Comparison of ENCODE assay signal across 17 cellular contexts in the genomic region with DNA sequence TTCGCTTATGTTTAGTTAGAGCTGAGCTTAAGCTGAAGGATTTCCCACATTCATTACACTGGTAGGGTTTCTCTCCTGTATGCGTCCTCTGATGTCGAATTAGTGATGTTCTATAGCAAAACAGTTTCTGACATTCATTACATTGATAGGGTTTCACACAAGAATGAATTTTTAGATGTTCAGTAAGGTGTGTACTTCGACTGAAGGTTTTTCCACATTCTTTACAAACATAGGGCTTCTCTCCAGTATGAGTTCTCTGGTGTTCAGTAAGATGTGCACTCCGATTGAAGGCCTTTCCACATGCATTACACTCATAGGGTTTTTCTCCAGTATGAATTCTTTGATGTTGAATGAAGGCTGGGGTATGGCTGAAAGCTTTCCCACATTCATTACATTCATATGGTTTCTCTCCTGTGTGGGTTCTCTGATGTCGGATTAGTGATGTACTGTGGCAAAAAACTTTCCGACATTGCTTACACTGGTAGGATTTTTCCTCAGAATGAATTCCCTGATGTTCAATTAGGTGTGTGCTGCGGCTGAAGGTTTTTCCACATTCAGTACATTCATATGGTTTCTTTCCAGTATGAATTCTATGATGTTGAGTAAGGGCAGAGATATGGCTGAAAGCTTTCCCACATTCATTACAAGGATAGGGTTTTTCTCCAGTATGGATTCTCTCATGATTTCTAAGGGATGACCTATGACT. TPM values are rescaled to one million over a fixed set of nuclear protein-coding genes. Genes with fewer than 3 reads are reported as not detected.
"Had no signal": no experiment of that assay in that cellular context is flagged by ENCODE, and none has a peak within 500 bp of the region (broad histone marks: within the 10 kb centered on the region; RNA-seq: fewer than 3 reads in every experiment).

No MANE protein-coding gene starts in this region.

- H3K4me3 ChIP-seq: colonic mucosa, psoas muscle, spleen, stomach, thoracic aorta had no signal

- H3K4me1 Mint-ChIP-seq: activated CD4-positive, alpha-beta memory T cell treated with anti-CD3 and anti-CD28 coated beads, Interleukin-2, amount 10 ng/mL, durations not matched to agents 7 days and 5 days; activated naive CD4-positive, alpha-beta T cell treated with anti-CD3 and anti-CD28 coated beads, Interleukin-2, amount 10 ng/mL, durations not matched to agents 7 days and 5 days; immature natural killer cell; nephron progenitor cell; WTC11 had no signal

- H3K4me1 ChIP-seq: colonic mucosa, foreskin keratinocyte, psoas muscle, spleen, stomach had no signal

- H3K27ac ChIP-seq: colonic mucosa, foreskin keratinocyte, psoas muscle, spleen, stomach, thoracic aorta had no signal

- H3K4me3 Mint-ChIP-seq: activated CD4-positive, alpha-beta memory T cell treated with anti-CD3 and anti-CD28 coated beads, Interleukin-2, amount 10 ng/mL, durations not matched to agents 7 days and 5 days; activated naive CD4-positive, alpha-beta T cell treated with anti-CD3 and anti-CD28 coated beads, Interleukin-2, amount 10 ng/mL, durations not matched to agents 7 days and 5 days; activated T-cell treated with anti-CD3 and anti-CD28 coated beads, Interleukin-2, amount 50 U/mL, for 24 hours; immature natural killer cell; nephron progenitor cell; WTC11 had no signal

- DNase-seq: activated CD4-positive, alpha-beta memory T cell treated with anti-CD3 and anti-CD28 coated beads, Interleukin-2, amount 10 ng/mL, durations not matched to agents 7 days and 5 days; activated CD4-positive, alpha-beta T cell treated with anti-CD3 and anti-CD28 coated beads for 4 hours; activated naive CD4-positive, alpha-beta T cell treated with anti-CD3 and anti-CD28 coated beads, Interleukin-2, amount 10 ng/mL, durations not matched to agents 7 days and 5 days; activated T-cell treated with anti-CD3 and anti-CD28 coated beads, Interleukin-2, amount 50 U/mL, for 24 hours; colonic mucosa; foreskin keratinocyte; glutamatergic neuron; immature natural killer cell; nephron progenitor cell; psoas muscle; spleen; stomach; T-helper 2 cell had no signal

- H3K27ac Mint-ChIP-seq: activated CD4-positive, alpha-beta memory T cell treated with anti-CD3 and anti-CD28 coated beads, Interleukin-2, amount 10 ng/mL, durations not matched to agents 7 days and 5 days; activated naive CD4-positive, alpha-beta T cell treated with anti-CD3 and anti-CD28 coated beads, Interleukin-2, amount 10 ng/mL, durations not matched to agents 7 days and 5 days; activated T-cell treated with anti-CD3 and anti-CD28 coated beads, Interleukin-2, amount 50 U/mL, for 24 hours; immature natural killer cell; nephron progenitor cell; WTC11 had no signal

- H3K27me3 Mint-ChIP-seq: activated CD4-positive, alpha-beta memory T cell treated with anti-CD3 and anti-CD28 coated beads, Interleukin-2, amount 10 ng/mL, durations not matched to agents 7 days and 5 days; activated naive CD4-positive, alpha-beta T cell treated with anti-CD3 and anti-CD28 coated beads, Interleukin-2, amount 10 ng/mL, durations not matched to agents 7 days and 5 days; activated T-cell treated with anti-CD3 and anti-CD28 coated beads, Interleukin-2, amount 50 U/mL, for 24 hours had no signal

- H3K36me3 ChIP-seq: colonic mucosa had no signal

- ATAC-seq: foreskin keratinocyte, psoas muscle, sciatic nerve, WTC11 had no signal

- H3K27me3 ChIP-seq: colonic mucosa, foreskin keratinocyte, stomach had no signal

RNA-seq across cellular contexts. Expression of a gene that starts 14.6 kb away (rescaled TPM):
- total RNA-seq: endothelial cell of umbilical vein had no signal
